Comparison of ENCODE assay signal across 1 cellular context in the genomic region with DNA sequence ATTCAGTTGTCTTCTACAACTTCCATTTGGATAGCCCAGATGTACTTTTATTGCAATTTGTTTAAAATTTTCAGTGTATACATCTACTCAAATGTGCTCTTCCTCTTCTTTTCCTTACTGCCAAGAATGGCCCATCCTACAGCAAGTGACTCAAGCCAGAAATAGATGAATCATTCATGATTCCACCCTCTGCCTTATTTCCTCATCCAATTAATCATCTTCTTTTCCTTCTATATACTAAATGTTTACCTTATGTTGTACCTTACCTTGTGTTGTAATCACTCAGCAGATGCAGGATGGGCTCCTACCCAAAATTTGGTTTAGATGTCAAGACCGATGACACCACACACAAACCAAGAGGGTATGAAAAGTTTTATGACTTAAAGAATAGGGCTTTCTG.
TF ChIP-seq lines count a peak whose summit lies in the region.

No MANE protein-coding gene starts in this region.

TF ChIP-seq in SK-N-SH treated with all-trans-retinoic acid at 6 μM for 48 hours, 23 proteins besides CTCF, POLR2A, EP300 and RAD21 (continued from another document):
- TF ChIP-seq, protein P1, sequence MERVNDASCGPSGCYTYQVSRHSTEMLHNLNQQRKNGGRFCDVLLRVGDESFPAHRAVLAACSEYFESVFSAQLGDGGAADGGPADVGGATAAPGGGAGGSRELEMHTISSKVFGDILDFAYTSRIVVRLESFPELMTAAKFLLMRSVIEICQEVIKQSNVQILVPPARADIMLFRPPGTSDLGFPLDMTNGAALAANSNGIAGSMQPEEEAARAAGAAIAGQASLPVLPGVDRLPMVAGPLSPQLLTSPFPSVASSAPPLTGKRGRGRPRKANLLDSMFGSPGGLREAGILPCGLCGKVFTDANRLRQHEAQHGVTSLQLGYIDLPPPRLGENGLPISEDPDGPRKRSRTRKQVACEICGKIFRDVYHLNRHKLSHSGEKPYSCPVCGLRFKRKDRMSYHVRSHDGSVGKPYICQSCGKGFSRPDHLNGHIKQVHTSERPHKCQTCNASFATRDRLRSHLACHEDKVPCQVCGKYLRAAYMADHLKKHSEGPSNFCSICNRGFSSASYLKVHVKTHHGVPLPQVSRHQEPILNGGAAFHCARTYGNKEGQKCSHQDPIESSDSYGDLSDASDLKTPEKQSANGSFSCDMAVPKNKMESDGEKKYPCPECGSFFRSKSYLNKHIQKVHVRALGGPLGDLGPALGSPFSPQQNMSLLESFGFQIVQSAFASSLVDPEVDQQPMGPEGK (CRISPR knock-in tag; IDR thresholded peaks at IDR 0.05; ENCODE audit: borderline replicate concordance) = no peak
- TF ChIP-seq ISL1 (CRISPR knock-in tag; IDR thresholded peaks at IDR 0.05) = no peak
- TF ChIP-seq, protein P2, sequence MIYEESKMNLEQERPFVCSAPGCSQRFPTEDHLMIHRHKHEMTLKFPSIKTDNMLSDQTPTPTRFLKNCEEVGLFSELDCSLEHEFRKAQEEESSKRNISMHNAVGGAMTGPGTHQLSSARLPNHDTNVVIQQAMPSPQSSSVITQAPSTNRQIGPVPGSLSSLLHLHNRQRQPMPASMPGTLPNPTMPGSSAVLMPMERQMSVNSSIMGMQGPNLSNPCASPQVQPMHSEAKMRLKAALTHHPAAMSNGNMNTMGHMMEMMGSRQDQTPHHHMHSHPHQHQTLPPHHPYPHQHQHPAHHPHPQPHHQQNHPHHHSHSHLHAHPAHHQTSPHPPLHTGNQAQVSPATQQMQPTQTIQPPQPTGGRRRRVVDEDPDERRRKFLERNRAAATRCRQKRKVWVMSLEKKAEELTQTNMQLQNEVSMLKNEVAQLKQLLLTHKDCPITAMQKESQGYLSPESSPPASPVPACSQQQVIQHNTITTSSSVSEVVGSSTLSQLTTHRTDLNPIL (CRISPR knock-in tag; IDR thresholded peaks at IDR 0.05; ENCODE audit: low read depth) = no peak
- no peak for TF ChIP-seq RARB (CRISPR knock-in tag; IDR thresholded peaks at IDR 0.05)
